In the genomic region with DNA sequence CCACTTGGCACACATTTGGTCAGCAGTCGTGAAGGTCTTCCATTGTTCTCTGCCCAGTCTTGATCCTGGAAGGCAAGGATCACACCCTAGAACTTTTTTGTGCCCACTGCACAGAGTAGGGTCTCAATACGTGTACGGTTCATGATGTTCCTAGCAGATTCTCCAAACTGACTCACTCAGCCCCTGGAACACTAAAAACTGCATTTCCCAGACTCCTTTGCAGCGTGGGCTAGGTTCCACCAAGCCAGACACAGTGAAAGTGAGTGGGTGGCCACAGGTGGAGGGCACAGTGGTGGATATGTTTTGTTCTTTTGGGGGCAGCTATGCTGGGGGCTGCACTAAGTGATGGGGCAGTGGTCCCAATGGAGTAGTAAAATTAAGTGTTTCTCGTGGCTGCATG, we compare ENCODE assay signal across 1 cellular context.
TF ChIP-seq lines count a peak whose summit lies in the region.

No MANE protein-coding gene starts in this region.

TF ChIP-seq in HepG2, 621 proteins besides CTCF, POLR2A, EP300 and RAD21:
- TF ChIP-seq ZNF143 (CRISPR knock-in tag; IDR thresholded peaks at IDR 0.05) (peak; percentile 74), HCFC1 (IDR thresholded peaks at IDR 0.05; ENCODE audit: low read depth, low read length) (peak; percentile 30; the same call in 1 of the 2 replicates), THAP11 (CRISPR knock-in tag; IDR thresholded peaks at IDR 0.05) (peak; percentile 91), ZNF530 (CRISPR knock-in tag; IDR thresholded peaks at IDR 0.05; ENCODE audit: low read depth) (no peak)
- TF ChIP-seq, protein P1, sequence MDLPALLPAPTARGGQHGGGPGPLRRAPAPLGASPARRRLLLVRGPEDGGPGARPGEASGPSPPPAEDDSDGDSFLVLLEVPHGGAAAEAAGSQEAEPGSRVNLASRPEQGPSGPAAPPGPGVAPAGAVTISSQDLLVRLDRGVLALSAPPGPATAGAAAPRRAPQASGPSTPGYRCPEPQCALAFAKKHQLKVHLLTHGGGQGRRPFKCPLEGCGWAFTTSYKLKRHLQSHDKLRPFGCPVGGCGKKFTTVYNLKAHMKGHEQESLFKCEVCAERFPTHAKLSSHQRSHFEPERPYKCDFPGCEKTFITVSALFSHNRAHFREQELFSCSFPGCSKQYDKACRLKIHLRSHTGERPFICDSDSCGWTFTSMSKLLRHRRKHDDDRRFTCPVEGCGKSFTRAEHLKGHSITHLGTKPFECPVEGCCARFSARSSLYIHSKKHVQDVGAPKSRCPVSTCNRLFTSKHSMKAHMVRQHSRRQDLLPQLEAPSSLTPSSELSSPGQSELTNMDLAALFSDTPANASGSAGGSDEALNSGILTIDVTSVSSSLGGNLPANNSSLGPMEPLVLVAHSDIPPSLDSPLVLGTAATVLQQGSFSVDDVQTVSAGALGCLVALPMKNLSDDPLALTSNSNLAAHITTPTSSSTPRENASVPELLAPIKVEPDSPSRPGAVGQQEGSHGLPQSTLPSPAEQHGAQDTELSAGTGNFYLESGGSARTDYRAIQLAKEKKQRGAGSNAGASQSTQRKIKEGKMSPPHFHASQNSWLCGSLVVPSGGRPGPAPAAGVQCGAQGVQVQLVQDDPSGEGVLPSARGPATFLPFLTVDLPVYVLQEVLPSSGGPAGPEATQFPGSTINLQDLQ (CRISPR knock-in tag; IDR thresholded peaks at IDR 0.05): no peak
